ENCODE assay signal across 23 cellular contexts in genomic region chr4:139584019-139584418, GRCh38. TPM values are rescaled to one million over a fixed set of nuclear protein-coding genes. Genes with fewer than 3 reads are reported as not detected.
DNase-seq lines count a peak whose midpoint lies in the region; ATAC-seq, FAIRE-seq and TF ChIP-seq lines count a peak whose summit lies in the region.
"Had no signal": no experiment of that assay in that cellular context is flagged by ENCODE, and none has a peak within 500 bp of the region (broad histone marks: within the 10 kb centered on the region; RNA-seq: fewer than 3 reads in every experiment).

No MANE protein-coding gene starts in this region.

- H3K4me1 ChIP-seq in A549 (peaks cover 11% of the 10 kb centered on the region), endodermal cell (ENCODE audit: control insufficient read depth, insufficient read depth, low read length) (no peaks in the 10 kb centered on the region)

- DNase-seq in NCI-H82 (lab: John Stamatoyannopoulos, UW), result peak; percentile 19
- no peak for DNase-seq in NCI-H82 treated with DMSO at 0.1 percent for 48 hours (lab: John Stamatoyannopoulos, UW; ENCODE audit: unreplicated experiment)
- DNase-seq in A549 (ENCODE audit: low read depth in 1 of 2, low spot score in 1 of 2), result no peak
- DNase-seq in endodermal cell, result no peak
- DNase-seq in glutamatergic neuron, result no peak
- no peak for DNase-seq in activated T-helper 1 cell treated with anti-CD3 and anti-CD28 coated beads, Interleukin-12 subunit alpha, Interleukin-12 subunit beta, Interleukin-2, Interleukin-4 antibody, amounts not matched to agents 30 ng/mL and 10 ng/mL and 1 ng/mL, durations not matched to agents 14 hours and 24 hours and 36 hours (ENCODE audit: low spot score)
- no peak for DNase-seq in NCI-H187 treated with DMSO at 0.1 percent for 48 hours (lab: John Stamatoyannopoulos, UW)
- DNase-seq in chondrocyte (ENCODE audit: low spot score), result no peak
- DNase-seq: ACHN; C1 segment of cervical spinal cord; Calu3; CD4-positive, alpha-beta memory T cell; COR-L47; DMS53; DMS79 treated with DMSO at 0.1 percent for 48 hours; GF-D8; H9; HFFc6 had no signal

- TF ChIP-seq POLR2A in A549 (IDR thresholded peaks at IDR 0.05; ENCODE audit: low read length), result no peak

- peaks cover 17% of the 10 kb centered on the region for H3K27me3 Mint-ChIP-seq in endodermal cell (ENCODE audit: insufficient read depth)
- H3K27me3 Mint-ChIP-seq in glutamatergic neuron (ENCODE audit: unreplicated experiment), result no peaks in the 10 kb centered on the region
- H3K27me3 Mint-ChIP-seq in activated T-helper 1 cell treated with anti-CD3 and anti-CD28 coated beads, Interleukin-12 subunit alpha, Interleukin-12 subunit beta, Interleukin-2, Interleukin-4 antibody, amounts not matched to agents 30 ng/mL and 10 ng/mL and 1 ng/mL, durations not matched to agents 14 hours and 24 hours and 36 hours (ENCODE audit: insufficient read depth), result peaks cover 18% of the 10 kb centered on the region
- H3K27me3 Mint-ChIP-seq in chondrocyte (ENCODE audit: low read depth), result peaks cover 2% of the 10 kb centered on the region

- intact Hi-C loops in activated T-helper 1 cell treated with anti-CD3 and anti-CD28 coated beads, Interleukin-12 subunit alpha, Interleukin-12 subunit beta, Interleukin-2, Interleukin-4 antibody, amounts not matched to agents 30 ng/mL and 10 ng/mL and 1 ng/mL, durations not matched to agents 14 hours and 24 hours and 36 hours (cut with micrococcal nuclease), result no loop called here

- H3K9me3 Mint-ChIP-seq in endodermal cell, result no peaks in the 10 kb centered on the region
- peaks cover under 1% of the 10 kb centered on the region for H3K9me3 Mint-ChIP-seq in glutamatergic neuron (ENCODE audit: unreplicated experiment)
- H3K9me3 Mint-ChIP-seq in activated T-helper 1 cell treated with anti-CD3 and anti-CD28 coated beads, Interleukin-12 subunit alpha, Interleukin-12 subunit beta, Interleukin-2, Interleukin-4 antibody, amounts not matched to agents 30 ng/mL and 10 ng/mL and 1 ng/mL, durations not matched to agents 14 hours and 24 hours and 36 hours, result no peaks in the 10 kb centered on the region
- no peaks in the 10 kb centered on the region for H3K9me3 Mint-ChIP-seq in chondrocyte (ENCODE audit: low read depth)
- H3K9me3 Mint-ChIP-seq: GM23338, H9, HFFc6 had no signal

- H3K27ac Mint-ChIP-seq in endodermal cell, result no peak overlapping the region
- peak overlapping the region; percentile 5 for H3K27ac Mint-ChIP-seq in glutamatergic neuron (ENCODE audit: unreplicated experiment)
- no peak overlapping the region for H3K27ac Mint-ChIP-seq in activated T-helper 1 cell treated with anti-CD3 and anti-CD28 coated beads, Interleukin-12 subunit alpha, Interleukin-12 subunit beta, Interleukin-2, Interleukin-4 antibody, amounts not matched to agents 30 ng/mL and 10 ng/mL and 1 ng/mL, durations not matched to agents 14 hours and 24 hours and 36 hours
- no peak overlapping the region for H3K27ac Mint-ChIP-seq in chondrocyte (ENCODE audit: unreplicated experiment)
- H3K27ac Mint-ChIP-seq: CD4-positive, alpha-beta memory T cell; GM23338; H9; HFFc6 had no signal

- CTCF ChIA-PET in A549 (lab: Yijun Ruan, JAX), result interaction anchor here (0.7 to 2.6 kb wide), 4 partner anchors 14 to 439 kb away, joined by 3 to 11 read pairs (median 4); no protein-coding TSS in a partner anchor

- H3K4me2 ChIP-seq in A549, result no peak overlapping the region; the same call in 2 of the 3 replicates
- H3K4me2 ChIP-seq: GM23338 had no signal

- no peak for TF ChIP-seq RAD21 in A549 (conservative IDR thresholded peaks at IDR 0.05 in 1 of 2, IDR thresholded peaks at IDR 0.05 in 1 of 2)

- no peak for TF ChIP-seq EP300 in A549 (IDR thresholded peaks at IDR 0.05)

- POLR2A ChIA-PET in A549 (lab: Yijun Ruan, JAX), result no interaction called here

- H3K36me3 Mint-ChIP-seq in endodermal cell (ENCODE audit: low read depth), result no peaks in the 10 kb centered on the region
- peaks cover 19% of the 10 kb centered on the region for H3K36me3 Mint-ChIP-seq in glutamatergic neuron (ENCODE audit: unreplicated experiment)
- no peaks in the 10 kb centered on the region for H3K36me3 Mint-ChIP-seq in activated T-helper 1 cell treated with anti-CD3 and anti-CD28 coated beads, Interleukin-12 subunit alpha, Interleukin-12 subunit beta, Interleukin-2, Interleukin-4 antibody, amounts not matched to agents 30 ng/mL and 10 ng/mL and 1 ng/mL, durations not matched to agents 14 hours and 24 hours and 36 hours (ENCODE audit: low read depth)
- H3K36me3 Mint-ChIP-seq in chondrocyte (ENCODE audit: low read depth), result no peaks in the 10 kb centered on the region
- H3K36me3 Mint-ChIP-seq: CD4-positive, alpha-beta memory T cell had no signal

- no peak for FAIRE-seq in A549 (lab: Jason Lieb, UNC)
- FAIRE-seq: A204.1, GM12891, GM18507 had no signal

- H3K4me3 ChIP-seq in A549 (no peak overlapping the region), endodermal cell (ENCODE audit: low read length) (no peak overlapping the region)
- H3K4me3 ChIP-seq: GM23338 had no signal

- H3K9me3 ChIP-seq in A549 (no peaks in the 10 kb centered on the region), endodermal cell (ENCODE audit: control insufficient read depth, low read length) (no peaks in the 10 kb centered on the region)

- H3K4me3 Mint-ChIP-seq in endodermal cell (no peak overlapping the region), glutamatergic neuron (ENCODE audit: unreplicated experiment) (no peak overlapping the region), chondrocyte (ENCODE audit: unreplicated experiment) (no peak overlapping the region)
- H3K4me3 Mint-ChIP-seq in activated T-helper 1 cell treated with anti-CD3 and anti-CD28 coated beads, Interleukin-12 subunit alpha, Interleukin-12 subunit beta, Interleukin-2, Interleukin-4 antibody, amounts not matched to agents 30 ng/mL and 10 ng/mL and 1 ng/mL, durations not matched to agents 14 hours and 24 hours and 36 hours, result no peak overlapping the region
- H3K4me3 Mint-ChIP-seq: CD4-positive, alpha-beta memory T cell; GM23338; H9; HFFc6 had no signal

- WGBS in A549 (ENCODE audit: missing lambda C conversion rate), result 73% methylated on average over 2 of the region's 2 CpGs
- 88 to 94% methylated on average over 1 to 2 of the region's 2 CpGs for WGBS in endodermal cell (ENCODE audit: insufficient coverage in 1 of 2, insufficient read length in 1 of 2), 2 experiments

- H3K27ac ChIP-seq in A549 (peak overlapping the region in 1 of 2 experiments; percentile 21; a peak in 2 of 6 replicates), endodermal cell (ENCODE audit: low read depth, low read length) (no peak overlapping the region)
- H3K27ac ChIP-seq: 22Rv1 had no signal

- ATAC-seq in A549, result peak; percentile 59 to 72; a peak in 3 of 6 replicates
- ATAC-seq: GM23338 had no signal

- H3K36me3 ChIP-seq in endodermal cell (ENCODE audit: control insufficient read depth, insufficient read depth, low read length), result no peaks in the 10 kb centered on the region

- H3K4me1 Mint-ChIP-seq in endodermal cell (no peaks in the 10 kb centered on the region), glutamatergic neuron (ENCODE audit: low read depth, unreplicated experiment) (peaks cover 5% of the 10 kb centered on the region), chondrocyte (ENCODE audit: low read depth) (no peaks in the 10 kb centered on the region)
- H3K4me1 Mint-ChIP-seq in activated T-helper 1 cell treated with anti-CD3 and anti-CD28 coated beads, Interleukin-12 subunit alpha, Interleukin-12 subunit beta, Interleukin-2, Interleukin-4 antibody, amounts not matched to agents 30 ng/mL and 10 ng/mL and 1 ng/mL, durations not matched to agents 14 hours and 24 hours and 36 hours (ENCODE audit: low read depth), result no peaks in the 10 kb centered on the region
- H3K4me1 Mint-ChIP-seq: CD4-positive, alpha-beta memory T cell had no signal

- no peak overlapping the region for H3K9ac ChIP-seq in endodermal cell (ENCODE audit: extremely low read depth, low read length, poor library complexity, severe bottlenecking)

- no peaks in the 10 kb centered on the region for H3K27me3 ChIP-seq in endodermal cell (ENCODE audit: control insufficient read depth, insufficient read depth, low read length, poor library complexity, severe bottlenecking)

- TF ChIP-seq CTCF in A549 (IDR thresholded peaks at IDR 0.05), result no peak
- peak; percentile 36 for TF ChIP-seq CTCF in endodermal cell (conservative IDR thresholded peaks at IDR 0.05)
- TF ChIP-seq CTCF in glutamatergic neuron (IDR thresholded peaks at IDR 0.05; ENCODE audit: partially characterized antibody, unreplicated experiment), result no peak
- no peak for TF ChIP-seq CTCF in chondrocyte (IDR thresholded peaks at IDR 0.05)

TF ChIP-seq in A549, 52 proteins besides CTCF, POLR2A, EP300 and RAD21 (continues in another document):
- TF ChIP-seq TFCP2L1 (CRISPR knock-in tag; IDR thresholded peaks at IDR 0.05) (no peak), NPAS2 (CRISPR knock-in tag; IDR thresholded peaks at IDR 0.05; ENCODE audit: borderline replicate concordance) (no peak), SMC3 (IDR thresholded peaks at IDR 0.05) (no peak), CHD4 (IDR thresholded peaks at IDR 0.05; ENCODE audit: borderline replicate concordance) (no peak), RARB (CRISPR knock-in tag; IDR thresholded peaks at IDR 0.05) (no peak), ZNF302 (CRISPR knock-in tag; IDR thresholded peaks at IDR 0.05) (no peak), HEYL (CRISPR knock-in tag; IDR thresholded peaks at IDR 0.05) (no peak), ZFP36 (IDR thresholded peaks at IDR 0.05; ENCODE audit: borderline replicate concordance, partially characterized antibody) (no peak), PHF8 (IDR thresholded peaks at IDR 0.05; ENCODE audit: borderline replicate concordance, low read depth) (no peak), GATA3 (IDR thresholded peaks at IDR 0.05; ENCODE audit: borderline replicate concordance) (no peak)
- TF ChIP-seq, protein P1, sequence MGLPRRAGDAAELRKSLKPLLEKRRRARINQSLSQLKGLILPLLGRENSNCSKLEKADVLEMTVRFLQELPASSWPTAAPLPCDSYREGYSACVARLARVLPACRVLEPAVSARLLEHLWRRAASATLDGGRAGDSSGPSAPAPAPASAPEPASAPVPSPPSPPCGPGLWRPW (IDR thresholded peaks at IDR 0.05), result no peak

RNA-seq across cellular contexts. Expression of gene SETD7, which starts 28.0 kb away (rescaled TPM):
- 30.6 and 41.3 TPM in 2 replicates for polyA plus RNA-seq in A549 (2011; rRNA removed)
- 9.1 and 12.1 TPM in 2 replicates for polyA plus RNA-seq in A549 (2012; cell fraction: cytosol; rRNA removed)
- polyA plus RNA-seq in A549 (2012; cell fraction: nucleus; rRNA removed), result 5.3 and 12.2 TPM in 2 replicates
- 39.1 to 43.4 TPM (median 39.3 TPM) in 3 replicates for polyA plus RNA-seq in A549 (2017; fragmentation: RNase III; extraction: RNeasy Plus Mini Kit Qiagen cat#74134 plus additional on column Dnase treatment)
- polyA minus RNA-seq in A549 (2011; rRNA and poly(A)+ RNA removed), result 41.5 and 42.8 TPM in 2 replicates
- total RNA-seq in endodermal cell, result 10 to 100 TPM; 13.8 to 19.4 TPM
- 12.7 TPM for polyA plus RNA-seq in endodermal cell (2013, experiment 1 of 2)
- 13.2 TPM for polyA plus RNA-seq in endodermal cell (2013, experiment 2 of 2)
- 22.6 TPM for total RNA-seq in glutamatergic neuron (ENCODE audit: unreplicated experiment)
- 17.4 and 18.7 TPM in 2 replicates for total RNA-seq in activated T-helper 1 cell treated with anti-CD3 and anti-CD28 coated beads, Interleukin-12 subunit alpha, Interleukin-12 subunit beta, Interleukin-2, Interleukin-4 antibody, amounts not matched to agents 30 ng/mL and 10 ng/mL and 1 ng/mL, durations not matched to agents 14 hours and 24 hours and 36 hours
- total RNA-seq in chondrocyte, result 56.0 to 63.6 TPM (median 56.3 TPM) in 3 replicates
